15 cellular contexts compared by ENCODE assay signal in genomic region chr1:228276901-228277490, GRCh38.
DNase-seq lines count a peak whose midpoint lies in the region; ATAC-seq, FAIRE-seq and TF ChIP-seq lines count a peak whose summit lies in the region.
"Had no signal": no experiment of that assay in that cellular context is flagged by ENCODE, and none has a peak within 500 bp of the region (broad histone marks: within the 10 kb centered on the region; RNA-seq: fewer than 3 reads in every experiment).

No MANE protein-coding gene starts in this region.

- H3K27ac ChIP-seq in HUES6 (ENCODE audit: low read depth, low read length), result no peak overlapping the region
- H3K27ac ChIP-seq in left ventricle myocardium inferior (replicated peaks), result peak overlapping the region; percentile 78
- peak overlapping the region in 3 of 4 donors; percentile 76 to 80 (median 80) for H3K27ac ChIP-seq in sigmoid colon
- H3K27ac ChIP-seq: A549, SJSA1, VCaP had no signal

- peak overlapping the region; percentile 13 for H3K4me3 Mint-ChIP-seq in activated CD4-positive, alpha-beta memory T cell treated with anti-CD3 and anti-CD28 coated beads, Interleukin-2, amount 10 ng/mL, durations not matched to agents 7 days and 5 days
- H3K4me3 Mint-ChIP-seq in activated CD4-positive, alpha-beta memory T cell treated with anti-CD3 and anti-CD28 coated beads for 36 hours, result no peak overlapping the region
- H3K4me3 Mint-ChIP-seq: neural crest cell had no signal

- POLR2A ChIA-PET in activated CD4-positive, alpha-beta memory T cell treated with anti-CD3 and anti-CD28 coated beads, Interleukin-2, amount 10 ng/mL, durations not matched to agents 7 days and 5 days (lab: Charles Lee), result no interaction called here
- POLR2A ChIA-PET in activated CD4-positive, alpha-beta memory T cell treated with anti-CD3 and anti-CD28 coated beads for 36 hours (lab: Charles Lee), result interaction anchor here (1.0 kb wide), 1 partner anchor 112 kb away, joined by 3 read pairs; the partner anchor contains the start of gene IBA57

- H3K4me1 ChIP-seq in HUES6 (ENCODE audit: control insufficient read depth, insufficient read depth, low read length) (peaks cover 7% of the 10 kb centered on the region), left ventricle myocardium inferior (peaks cover 20% of the 10 kb centered on the region), sigmoid colon (peaks cover 0 to 26% (median 19%) of the 10 kb centered on the region in 4 donors)
- H3K4me1 ChIP-seq: A549 had no signal

- intact Hi-C loops in activated CD4-positive, alpha-beta memory T cell treated with anti-CD3 and anti-CD28 coated beads for 36 hours (cut with micrococcal nuclease), result loop anchor here (1.0 to 5.0 kb wide), 3 partner anchors 64 to 180 kb away; a partner anchor contains a TSS
- intact Hi-C loops in left ventricle myocardium inferior (cut with micrococcal nuclease) (no loop called here), sigmoid colon (cut with DNase I) (loop anchor here (10.0 kb wide), 1 partner anchor 142 kb away; no protein-coding TSS in a partner anchor)

- DNase-seq in activated CD4-positive, alpha-beta memory T cell treated with anti-CD3 and anti-CD28 coated beads, Interleukin-2, amount 10 ng/mL, durations not matched to agents 7 days and 5 days, result no peak
- DNase-seq in activated CD4-positive, alpha-beta memory T cell treated with anti-CD3 and anti-CD28 coated beads for 36 hours, result no peak
- DNase-seq in left ventricle myocardium inferior (peak; percentile 15), sigmoid colon (peak; percentile 65), GM19239 (ENCODE audit: insufficient read length, low spot score) (no peak)
- DNase-seq: NCI-H1092 treated with DMSO at 0.1 percent for 48 hours, transverse colon had no signal

- TF ChIP-seq EP300 in sigmoid colon (IDR thresholded peaks at IDR 0.05), result no peak

- FAIRE-seq in GM19239 (lab: Jason Lieb, UNC), result no peak
- FAIRE-seq: A549, keratinocyte had no signal

- peaks cover 12% of the 10 kb centered on the region for H3K27me3 ChIP-seq in HUES6 (ENCODE audit: control insufficient read depth, insufficient read depth, low read length)
- H3K27me3 ChIP-seq in left ventricle myocardium inferior (ENCODE audit: low read depth), result no peaks in the 10 kb centered on the region
- no peaks in the 10 kb centered on the region for H3K27me3 ChIP-seq in sigmoid colon
- H3K27me3 ChIP-seq: transverse colon had no signal

- H3K4me1 Mint-ChIP-seq in activated CD4-positive, alpha-beta memory T cell treated with anti-CD3 and anti-CD28 coated beads, Interleukin-2, amount 10 ng/mL, durations not matched to agents 7 days and 5 days, result peaks cover 6% of the 10 kb centered on the region
- H3K4me1 Mint-ChIP-seq in activated CD4-positive, alpha-beta memory T cell treated with anti-CD3 and anti-CD28 coated beads for 36 hours (ENCODE audit: low read depth), result peaks cover 6% of the 10 kb centered on the region
- H3K4me1 Mint-ChIP-seq: neural crest cell had no signal

- CTCF ChIA-PET in activated CD4-positive, alpha-beta memory T cell treated with anti-CD3 and anti-CD28 coated beads, Interleukin-2, amount 10 ng/mL, durations not matched to agents 7 days and 5 days (lab: Charles Lee), result no interaction called here
- CTCF ChIA-PET in activated CD4-positive, alpha-beta memory T cell treated with anti-CD3 and anti-CD28 coated beads for 36 hours (lab: Charles Lee), result no interaction called here

- ATAC-seq in HG02798 (IDR thresholded peaks at IDR 0.05; ENCODE audit: poor library complexity, unreplicated experiment), result no peak
- ATAC-seq in HG02571 (IDR thresholded peaks at IDR 0.05; ENCODE audit: unreplicated experiment), result no peak
- ATAC-seq: A549 had no signal

- TF ChIP-seq POLR2A in sigmoid colon (IDR thresholded peaks at IDR 0.05), result no peak

- H3K27me3 Mint-ChIP-seq in activated CD4-positive, alpha-beta memory T cell treated with anti-CD3 and anti-CD28 coated beads, Interleukin-2, amount 10 ng/mL, durations not matched to agents 7 days and 5 days, result no peaks in the 10 kb centered on the region
- no peaks in the 10 kb centered on the region for H3K27me3 Mint-ChIP-seq in activated CD4-positive, alpha-beta memory T cell treated with anti-CD3 and anti-CD28 coated beads for 36 hours

- H3K36me3 Mint-ChIP-seq in activated CD4-positive, alpha-beta memory T cell treated with anti-CD3 and anti-CD28 coated beads, Interleukin-2, amount 10 ng/mL, durations not matched to agents 7 days and 5 days (ENCODE audit: low read depth), result no peaks in the 10 kb centered on the region
- no peaks in the 10 kb centered on the region for H3K36me3 Mint-ChIP-seq in activated CD4-positive, alpha-beta memory T cell treated with anti-CD3 and anti-CD28 coated beads for 36 hours

- H3K36me3 ChIP-seq in HUES6 (ENCODE audit: control insufficient read depth, insufficient read depth, low read length) (peaks cover 48% of the 10 kb centered on the region), left ventricle myocardium inferior (peaks cover 93% of the 10 kb centered on the region), sigmoid colon (no peaks in the 10 kb centered on the region)
- H3K36me3 ChIP-seq: SJSA1, transverse colon had no signal

- WGBS in sigmoid colon, 2 donors, result 91 to 92% methylated on average over 25 of the region's 25 CpGs

- H3K9me3 ChIP-seq in HUES6 (ENCODE audit: control insufficient read depth, insufficient read depth, low read depth, low read length) (no peaks in the 10 kb centered on the region), left ventricle myocardium inferior (replicated peaks) (no peaks in the 10 kb centered on the region), sigmoid colon (no peaks in the 10 kb centered on the region)
- H3K9me3 ChIP-seq: A549, SJSA1, transverse colon had no signal

- H3K27ac Mint-ChIP-seq in activated CD4-positive, alpha-beta memory T cell treated with anti-CD3 and anti-CD28 coated beads, Interleukin-2, amount 10 ng/mL, durations not matched to agents 7 days and 5 days, result no peak overlapping the region
- H3K27ac Mint-ChIP-seq in activated CD4-positive, alpha-beta memory T cell treated with anti-CD3 and anti-CD28 coated beads for 36 hours, result no peak overlapping the region

- no peak for TF ChIP-seq CTCF in left ventricle myocardium inferior (IDR thresholded peaks at IDR 0.05; ENCODE audit: borderline replicate concordance)
- no peak for TF ChIP-seq CTCF in sigmoid colon (IDR thresholded peaks at IDR 0.05)

- H3K4me3 ChIP-seq in HUES6 (ENCODE audit: low read depth, low read length) (0 out of 2 replicates have a peak overlapping the region, but pooled peaks have one; percentile 67), left ventricle myocardium inferior (peak overlapping the region; percentile 75), sigmoid colon (no peak overlapping the region)
- H3K4me3 ChIP-seq: A549 had no signal

- no peaks in the 10 kb centered on the region for H3K9me3 Mint-ChIP-seq in activated CD4-positive, alpha-beta memory T cell treated with anti-CD3 and anti-CD28 coated beads, Interleukin-2, amount 10 ng/mL, durations not matched to agents 7 days and 5 days
- no peaks in the 10 kb centered on the region for H3K9me3 Mint-ChIP-seq in activated CD4-positive, alpha-beta memory T cell treated with anti-CD3 and anti-CD28 coated beads for 36 hours
- H3K9me3 Mint-ChIP-seq: neural crest cell had no signal

- H3K9ac ChIP-seq in HUES6 (ENCODE audit: low read length), result no peak overlapping the region

Comparison
In these comparisons a context has a peak if more than half of its experiments do, and no peak if none do; other contexts are left out.
1. DNase-seq: peak in left ventricle myocardium inferior (single experiment) and sigmoid colon (single experiment); none in activated CD4-positive, alpha-beta memory T cell treated with anti-CD3 and anti-CD28 coated beads, Interleukin-2, amount 10 ng/mL, durations not matched to agents 7 days and 5 days (single experiment), activated CD4-positive, alpha-beta memory T cell treated with anti-CD3 and anti-CD28 coated beads for 36 hours (single experiment) and GM19239 (single experiment).
2. H3K4me3 ChIP-seq: peak in HUES6 (single experiment) and left ventricle myocardium inferior (single experiment); none in sigmoid colon (0 of 4).